32 cellular contexts compared by ENCODE assay signal in genomic region chr17:42603318-42603717, GRCh38. TPM values are rescaled to one million over a fixed set of nuclear protein-coding genes. Genes with fewer than 3 reads are reported as not detected.
DNase-seq lines count a peak whose midpoint lies in the region; ATAC-seq, FAIRE-seq and TF ChIP-seq lines count a peak whose summit lies in the region.
"Had no signal": no experiment of that assay in that cellular context is flagged by ENCODE, and none has a peak within 500 bp of the region (broad histone marks: within the 10 kb centered on the region; RNA-seq: fewer than 3 reads in every experiment).

No MANE protein-coding gene starts in this region.

- no peak for DNase-seq in CD4-positive, CD25-positive, alpha-beta regulatory T cell
- DNase-seq in GM19239 (ENCODE audit: insufficient read length, low spot score): no peak
- DNase-seq in memory B cell (ENCODE audit: low spot score in 2 of 2): no peak
- DNase-seq in SK-N-SH: no peak
- DNase-seq in activated effector memory CD4-positive, alpha-beta T cell treated with anti-CD3 and anti-CD28 coated beads, Interleukin-2, amount 50 U/mL, for 16 hours: no peak
- no peak for DNase-seq in NCI-H1930 (lab: John Stamatoyannopoulos, UW)
- DNase-seq: ACHN; activated CD4-positive, alpha-beta T cell treated with anti-CD3 and anti-CD28 coated beads, Interleukin-2, amount 10 ng/mL, durations not matched to agents 24 days and 14 days; activated naive CD4-positive, alpha-beta T cell treated with Interleukin-2 at 50 U/mL for 16 hours; activated T-cell treated with anti-CD3 and anti-CD28 coated beads, Interleukin-2, amount 50 U/mL, for 72 hours; amygdala; Caco-2; GDM1; glutamatergic neuron; Kasumi-1; left ventricle myocardium superior; midbrain; MV-4-11; NCI-H187; NCI-H226; NCI-H748 treated with DMSO at 0.1 percent for 48 hours; nephron progenitor cell; RPMI8226; small intestine; transverse colon had no signal

- peak overlapping the region in 2 of 3 donors; percentile 42 to 69 for H3K27ac Mint-ChIP-seq in CD4-positive, CD25-positive, alpha-beta regulatory T cell
- H3K27ac Mint-ChIP-seq in memory B cell: peak overlapping the region; percentile 21
- H3K27ac Mint-ChIP-seq: activated CD4-positive, alpha-beta T cell treated with anti-CD3 and anti-CD28 coated beads, Interleukin-2, amount 10 ng/mL, durations not matched to agents 24 days and 14 days; activated T-cell treated with anti-CD3 and anti-CD28 coated beads, Interleukin-2, amount 50 U/mL, for 72 hours; nephron progenitor cell had no signal

- H3K4me1 Mint-ChIP-seq in CD4-positive, CD25-positive, alpha-beta regulatory T cell: peaks cover 20 to 88% (median 58%) of the 10 kb centered on the region in 4 donors
- peaks cover 34% of the 10 kb centered on the region for H3K4me1 Mint-ChIP-seq in memory B cell

- peaks cover 19% of the 10 kb centered on the region; the same call in 1 of the 2 replicates for H4K20me1 ChIP-seq in OCI-LY3 (ENCODE audit: insufficient read depth, low read length)
- peaks cover 67% of the 10 kb centered on the region for H4K20me1 ChIP-seq in SK-N-SH (ENCODE audit: insufficient read depth)

- no peak overlapping the region for H3K4me3 ChIP-seq in CD4-positive, CD25-positive, alpha-beta regulatory T cell (ENCODE audit: low read depth, low read length)
- H3K4me3 ChIP-seq in OCI-LY3 (ENCODE audit: low read length) (peak overlapping the region; percentile 9), SK-N-SH (ENCODE audit: low read depth in 2 of 2, low read length in 1 of 2) (no peak overlapping the region)
- H3K4me3 ChIP-seq: BLaER1, SK-N-MC, transverse colon had no signal

- peak; percentile 80 for FAIRE-seq in GM19239 (lab: Jason Lieb, UNC)
- FAIRE-seq: keratinocyte, small intestine had no signal

- POLR2A ChIA-PET in SK-N-SH (lab: Yijun Ruan, JAX): no interaction called here

- peaks cover 66% of the 10 kb centered on the region for H3K4me1 ChIP-seq in CD4-positive, CD25-positive, alpha-beta regulatory T cell (ENCODE audit: control insufficient read depth, insufficient read depth, low read length, poor library complexity, severe bottlenecking)
- H3K4me1 ChIP-seq in OCI-LY3 (ENCODE audit: low read length) (peaks cover 15% of the 10 kb centered on the region), SK-N-SH (ENCODE audit: control insufficient read depth in 1 of 2, insufficient read depth in 2 of 2, low read depth in 1 of 2, low read length in 1 of 2) (peaks cover 0 to 3% of the 10 kb centered on the region in 2 experiments; a peak in 2 of 4 replicates)
- H3K4me1 ChIP-seq: Caco-2 had no signal

- TF ChIP-seq CTCF in OCI-LY3 (IDR thresholded peaks at IDR 0.05; ENCODE audit: low read depth, low read length) (no peak), SK-N-SH (IDR thresholded peaks at IDR 0.05) (no peak)

- CTCF ChIA-PET in SK-N-SH (lab: Yijun Ruan, JAX): interaction anchor here (1.5 kb wide), 1 partner anchor 73 kb away, joined by 4 read pairs; the partner anchor contains the start of gene PLEKHH3

- H3K79me2 ChIP-seq in OCI-LY3 (ENCODE audit: low read length) (peaks cover 65% of the 10 kb centered on the region), SK-N-SH (ENCODE audit: insufficient read depth) (peaks cover 100% of the 10 kb centered on the region)

- peaks cover 32% of the 10 kb centered on the region for H3K36me3 ChIP-seq in CD4-positive, CD25-positive, alpha-beta regulatory T cell (ENCODE audit: control insufficient read depth, insufficient read depth, low read length)
- H3K36me3 ChIP-seq in OCI-LY3 (replicated peaks; ENCODE audit: low read depth, low read length): peaks cover 2% of the 10 kb centered on the region
- peaks cover 0 to 13% of the 10 kb centered on the region in 2 experiments for H3K36me3 ChIP-seq in SK-N-SH (replicated peaks in 1 of 2; ENCODE audit: control insufficient read depth in 1 of 2, insufficient read depth in 2 of 2, low read length in 1 of 2)
- H3K36me3 ChIP-seq: transverse colon had no signal

- no peaks in the 10 kb centered on the region for H3K27me3 Mint-ChIP-seq in CD4-positive, CD25-positive, alpha-beta regulatory T cell
- no peaks in the 10 kb centered on the region for H3K27me3 Mint-ChIP-seq in memory B cell
- H3K27me3 Mint-ChIP-seq: activated CD4-positive, alpha-beta T cell treated with anti-CD3 and anti-CD28 coated beads, Interleukin-2, amount 10 ng/mL, durations not matched to agents 24 days and 14 days had no signal

- peaks cover 31% of the 10 kb centered on the region for H3K36me3 Mint-ChIP-seq in CD4-positive, CD25-positive, alpha-beta regulatory T cell
- H3K36me3 Mint-ChIP-seq in memory B cell: peaks cover 6% of the 10 kb centered on the region

- H2AFZ ChIP-seq in OCI-LY3 (ENCODE audit: low read depth, low read length) (no peak overlapping the region), SK-N-SH (ENCODE audit: low read depth) (no peak overlapping the region)
- H2AFZ ChIP-seq: parathyroid adenoma had no signal

- no peaks in the 10 kb centered on the region for H3K9me3 ChIP-seq in CD4-positive, CD25-positive, alpha-beta regulatory T cell (ENCODE audit: control insufficient read depth in 2 of 2, low read length in 2 of 2)
- no peaks in the 10 kb centered on the region for H3K9me3 ChIP-seq in OCI-LY3 (ENCODE audit: insufficient read depth, low read length)
- H3K9me3 ChIP-seq in SK-N-SH: no peaks in the 10 kb centered on the region
- H3K9me3 ChIP-seq: BLaER1, Caco-2, transverse colon had no signal

- H3K4me2 ChIP-seq in OCI-LY3 (ENCODE audit: low read length) (peak overlapping the region; percentile 38), SK-N-SH (no peak overlapping the region)
- H3K4me2 ChIP-seq: BLaER1 had no signal

- no peak for TF ChIP-seq EP300 in SK-N-SH (IDR thresholded peaks at IDR 0.05; ENCODE audit: borderline replicate concordance in 1 of 2, low read depth in 1 of 2, low read length in 1 of 2)

- no peaks in the 10 kb centered on the region for H3K9me3 Mint-ChIP-seq in CD4-positive, CD25-positive, alpha-beta regulatory T cell
- no peaks in the 10 kb centered on the region for H3K9me3 Mint-ChIP-seq in memory B cell
- H3K9me3 Mint-ChIP-seq: activated CD4-positive, alpha-beta T cell treated with anti-CD3 and anti-CD28 coated beads, Interleukin-2, amount 10 ng/mL, durations not matched to agents 24 days and 14 days; activated T-cell treated with anti-CD3 and anti-CD28 coated beads, Interleukin-2, amount 50 U/mL, for 72 hours; nephron progenitor cell had no signal

- H3K27me3 ChIP-seq in CD4-positive, CD25-positive, alpha-beta regulatory T cell (ENCODE audit: control insufficient read depth, insufficient read depth, low read length): no peaks in the 10 kb centered on the region
- no peaks in the 10 kb centered on the region for H3K27me3 ChIP-seq in OCI-LY3 (ENCODE audit: low read depth, low read length)
- no peaks in the 10 kb centered on the region for H3K27me3 ChIP-seq in SK-N-SH (ENCODE audit: insufficient read depth)
- H3K27me3 ChIP-seq: BLaER1, transverse colon had no signal

- H3K9ac ChIP-seq in OCI-LY3 (ENCODE audit: low read length): no peak overlapping the region
- H3K9ac ChIP-seq in SK-N-SH: no peak overlapping the region
- H3K9ac ChIP-seq: BLaER1, parathyroid adenoma had no signal

- 99% methylated on average over 7 of the region's 7 CpGs for WGBS in SK-N-SH (ENCODE audit: low lambda C conversion rate)

- H3K4me3 Mint-ChIP-seq in CD4-positive, CD25-positive, alpha-beta regulatory T cell: peak overlapping the region; percentile 4 to 100 (median 66)
- peak overlapping the region; percentile 21 for H3K4me3 Mint-ChIP-seq in memory B cell
- H3K4me3 Mint-ChIP-seq: activated CD4-positive, alpha-beta T cell treated with anti-CD3 and anti-CD28 coated beads, Interleukin-2, amount 10 ng/mL, durations not matched to agents 24 days and 14 days; activated T-cell treated with anti-CD3 and anti-CD28 coated beads, Interleukin-2, amount 50 U/mL, for 72 hours; nephron progenitor cell had no signal

- TF ChIP-seq RAD21 in SK-N-SH (IDR thresholded peaks at IDR 0.05; ENCODE audit: low read length): no peak

- H3K27ac ChIP-seq in CD4-positive, CD25-positive, alpha-beta regulatory T cell (ENCODE audit: insufficient read depth, low read length, poor library complexity, severe bottlenecking): no peak overlapping the region
- H3K27ac ChIP-seq in OCI-LY3 (ENCODE audit: low read length) (no peak overlapping the region), SK-N-SH (ENCODE audit: low read depth in 2 of 2, low read length in 1 of 2) (no peak overlapping the region)
- H3K27ac ChIP-seq: BLaER1, epithelial cell of prostate, HL-60, parathyroid adenoma, SK-N-MC, transverse colon had no signal

- no peaks in the 10 kb centered on the region for H3K9me2 ChIP-seq in SK-N-SH

- ATAC-seq in CD4-positive, CD25-positive, alpha-beta regulatory T cell (ENCODE audit: low read depth in 2 of 2): no peak
- ATAC-seq in memory B cell (ENCODE audit: low read depth): peak; percentile 83
- ATAC-seq: activated T-cell treated with anti-CD3 and anti-CD28 coated beads, Interleukin-2, amount 50 U/mL, for 72 hours; left ventricle myocardium superior had no signal

- H3F3A ChIP-seq in SK-N-SH (replicated peaks; ENCODE audit: insufficient read depth): peaks cover 7% of the 10 kb centered on the region

RNA-seq across cellular contexts. Expression of gene RETREG3, which starts 5.9 kb away (rescaled TPM):
- total RNA-seq in CD4-positive, CD25-positive, alpha-beta regulatory T cell: 116 TPM
- 100 to 1,000 TPM; 201 to 243 (median 218) TPM for polyA plus RNA-seq in CD4-positive, CD25-positive, alpha-beta regulatory T cell
- polyA plus RNA-seq in SK-N-SH (2012; rRNA removed): 13.3 and 24.9 TPM in 2 replicates
- polyA plus RNA-seq in SK-N-SH (2012; cell fraction: cytosol; rRNA removed): 9.9 and 11.9 TPM in 2 replicates
- polyA plus RNA-seq in SK-N-SH (2012; cell fraction: nucleus; rRNA removed): 23.4 and 25.6 TPM in 2 replicates

RNA-seq across cellular contexts. Expression of gene TUBG1, which starts 6.2 kb away (rescaled TPM):
- 8.2 TPM for total RNA-seq in CD4-positive, CD25-positive, alpha-beta regulatory T cell
- 10 to 100 TPM in 2 of 4 donors, 1 to 10 TPM in 2; 7.2 to 13.5 (median 10.1) TPM for polyA plus RNA-seq in CD4-positive, CD25-positive, alpha-beta regulatory T cell
- 72.4 and 145 TPM in 2 replicates for polyA plus RNA-seq in SK-N-SH (2012; rRNA removed)
- polyA plus RNA-seq in SK-N-SH (2012; cell fraction: cytosol; rRNA removed): 71.0 and 92.6 TPM in 2 replicates
- 112 and 144 TPM in 2 replicates for polyA plus RNA-seq in SK-N-SH (2012; cell fraction: nucleus; rRNA removed)

RNA-seq across cellular contexts. Expression of gene PSMC3IP, which starts 25.8 kb away (rescaled TPM):
- total RNA-seq in CD4-positive, CD25-positive, alpha-beta regulatory T cell: 2.5 TPM
- polyA plus RNA-seq in CD4-positive, CD25-positive, alpha-beta regulatory T cell: under 1 TPM in 3 of 4 donors, not detected in 1; 0.25 to 0.71 (median 0.39) TPM
- 14.2 and 17.3 TPM in 2 replicates for polyA plus RNA-seq in SK-N-SH (2012; rRNA removed)
- 15.8 and 20.1 TPM in 2 replicates for polyA plus RNA-seq in SK-N-SH (2012; cell fraction: cytosol; rRNA removed)
- polyA plus RNA-seq in SK-N-SH (2012; cell fraction: nucleus; rRNA removed): 23.6 and 31.7 TPM in 2 replicates

RNA-seq across cellular contexts. Expression of gene MLX, which starts 36.4 kb away (rescaled TPM):
- 40.8 TPM for total RNA-seq in CD4-positive, CD25-positive, alpha-beta regulatory T cell
- polyA plus RNA-seq in CD4-positive, CD25-positive, alpha-beta regulatory T cell: 10 to 100 TPM; 44.0 to 55.4 (median 49.5) TPM
- 44.5 and 66.4 TPM in 2 replicates for polyA plus RNA-seq in SK-N-SH (2012; rRNA removed)
- polyA plus RNA-seq in SK-N-SH (2012; cell fraction: cytosol; rRNA removed): 33.1 and 41.8 TPM in 2 replicates
- polyA plus RNA-seq in SK-N-SH (2012; cell fraction: nucleus; rRNA removed): 154 and 172 TPM in 2 replicates

RNA-seq across cellular contexts. Expression of gene COASY, which starts 41.4 kb away (rescaled TPM):
- 45.0 TPM for total RNA-seq in CD4-positive, CD25-positive, alpha-beta regulatory T cell
- polyA plus RNA-seq in CD4-positive, CD25-positive, alpha-beta regulatory T cell: 10 to 100 TPM; 41.6 to 56.1 (median 51.8) TPM
- polyA plus RNA-seq in SK-N-SH (2012; rRNA removed): 56.6 and 69.4 TPM in 2 replicates
- 32.0 and 48.4 TPM in 2 replicates for polyA plus RNA-seq in SK-N-SH (2012; cell fraction: cytosol; rRNA removed)
- polyA plus RNA-seq in SK-N-SH (2012; cell fraction: nucleus; rRNA removed): 145 and 151 TPM in 2 replicates

Comparison
In these comparisons a context has a peak if more than half of its experiments do, and no peak if none do; other contexts are left out.
1. RNA of gene RETREG3, which starts 5.9 kb away (polyA plus RNA-seq): 201 to 243 TPM in CD4-positive, CD25-positive, alpha-beta regulatory T cell; 9.9 to 25.6 TPM in SK-N-SH; every median in the first group is over 4 times any median in the second.
2. RNA of gene TUBG1, which starts 6.2 kb away (polyA plus RNA-seq): 71.0 to 145 TPM in SK-N-SH; 7.2 to 13.5 TPM in CD4-positive, CD25-positive, alpha-beta regulatory T cell; every median in the first group is over 4 times any median in the second.
3. RNA of gene PSMC3IP, which starts 25.8 kb away (polyA plus RNA-seq): 14.2 to 31.7 TPM in SK-N-SH; 0.25 to 0.71 TPM in CD4-positive, CD25-positive, alpha-beta regulatory T cell; every median in the first group is over 4 times any median in the second.